Comparison of ENCODE assay signal across 7 cellular contexts in genomic region chr2:170911314-170911889, GRCh38.
"Had no signal": no experiment of that assay in that cellular context is flagged by ENCODE, and none has a peak within 500 bp of the region (broad histone marks: within the 10 kb centered on the region; RNA-seq: fewer than 3 reads in every experiment).

No MANE protein-coding gene starts in this region.

- H2AFZ ChIP-seq: GM23248 had no signal

- H3K27ac ChIP-seq: GM23248 had no signal

- FAIRE-seq: H54, HTR-8/SVneo had no signal

- DNase-seq: GM23248, GOT3, H9, HCEC 1CT, KG1 had no signal

- H3K9ac ChIP-seq: GM23248 had no signal

- H3K4me3 ChIP-seq: GM23248 had no signal
